16 cellular contexts compared by ENCODE assay signal in genomic region chr5:137560414-137560813, GRCh38.
A peak's percentile ranks its signal among the peaks of the same experiment; 100 is the strongest.
DNase-seq lines count a peak whose midpoint lies in the region; ATAC-seq and TF ChIP-seq lines count a peak whose summit lies in the region.
"Had no signal": no experiment of that assay in that cellular context is flagged by ENCODE, and none has a peak within 500 bp of the region (broad histone marks: within the 10 kb centered on the region; RNA-seq: fewer than 3 reads in every experiment).

No MANE protein-coding gene starts in this region.

- in situ Hi-C loops in mammary epithelial cell (cut with MboI; ENCODE audit: low sequenced_read_pairs in 2 of 2): no loop called here

- CTCF ChIA-PET in PC-3 (lab: Charles Lee): no interaction called here
- CTCF ChIA-PET in mammary epithelial cell (lab: Charles Lee; ENCODE audit: low non-redundant PET): no interaction called here

- no peaks in the 10 kb centered on the region for H4K20me1 ChIP-seq in PC-3 (ENCODE audit: low read length)
- no peaks in the 10 kb centered on the region for H4K20me1 ChIP-seq in mammary epithelial cell (ENCODE audit: insufficient read depth, low read length)
- H4K20me1 ChIP-seq in osteoblast (ENCODE audit: insufficient read depth, low read length): no peaks in the 10 kb centered on the region

- no peaks in the 10 kb centered on the region for H3K9me3 Mint-ChIP-seq in activated naive CD8-positive, alpha-beta T cell treated with anti-CD3 and anti-CD28 coated beads, Interleukin-2, amount 50 U/mL, for 24 hours
- no peaks in the 10 kb centered on the region for H3K9me3 Mint-ChIP-seq in effector memory CD8-positive, alpha-beta T cell

- no peaks in the 10 kb centered on the region for H3K9me2 ChIP-seq in PC-3 (replicated peaks; ENCODE audit: low read length)

- no peaks in the 10 kb centered on the region for H3K9me3 ChIP-seq in PC-3 (ENCODE audit: low read length)
- H3K9me3 ChIP-seq in mammary epithelial cell (replicated peaks; ENCODE audit: insufficient read depth, low read length): no peaks in the 10 kb centered on the region
- H3K9me3 ChIP-seq in osteoblast (ENCODE audit: low read depth, low read length): no peaks in the 10 kb centered on the region

- H3K27ac Mint-ChIP-seq in activated naive CD8-positive, alpha-beta T cell treated with anti-CD3 and anti-CD28 coated beads, Interleukin-2, amount 50 U/mL, for 24 hours: no peak overlapping the region
- no peak overlapping the region for H3K27ac Mint-ChIP-seq in effector memory CD8-positive, alpha-beta T cell

- H3K36me3 Mint-ChIP-seq in activated naive CD8-positive, alpha-beta T cell treated with anti-CD3 and anti-CD28 coated beads, Interleukin-2, amount 50 U/mL, for 24 hours (ENCODE audit: low read depth): no peaks in the 10 kb centered on the region
- no peaks in the 10 kb centered on the region for H3K36me3 Mint-ChIP-seq in effector memory CD8-positive, alpha-beta T cell (ENCODE audit: insufficient read depth)

- POLR2A ChIA-PET in PC-3 (lab: Charles Lee; ENCODE audit: unreplicated experiment): no interaction called here

- peak; percentile 97 for ATAC-seq in PC-3
- no peak for ATAC-seq in activated naive CD8-positive, alpha-beta T cell treated with anti-CD3 and anti-CD28 coated beads, Interleukin-2, amount 50 U/mL, for 24 hours
- ATAC-seq in effector memory CD8-positive, alpha-beta T cell (replicated peaks): no peak
- ATAC-seq: HCT116, SK-N-SH treated with all-trans-retinoic acid at 6 μM for 48 hours had no signal

- peaks cover 4% of the 10 kb centered on the region; the same call in 1 of the 2 replicates for H3K27me3 ChIP-seq in PC-3 (ENCODE audit: low read length)
- no peaks in the 10 kb centered on the region for H3K27me3 ChIP-seq in mammary epithelial cell (ENCODE audit: insufficient read depth, low read length)
- peaks cover 4% of the 10 kb centered on the region for H3K27me3 ChIP-seq in osteoblast (ENCODE audit: insufficient read depth, low read length)

- H3K4me3 ChIP-seq in PC-3 (ENCODE audit: low read length) (no peak overlapping the region), mammary epithelial cell (replicated peaks in 1 of 3; ENCODE audit: insufficient read depth in 1 of 3, low read depth in 2 of 3, low read length in 3 of 3) (no peak overlapping the region), osteoblast (ENCODE audit: insufficient read depth, low read length) (no peak overlapping the region)

- H3K9ac ChIP-seq in PC-3 (ENCODE audit: low read length): no peak overlapping the region
- no peak overlapping the region for H3K9ac ChIP-seq in mammary epithelial cell (ENCODE audit: insufficient read depth, low read length)

- peaks cover 16% of the 10 kb centered on the region for H3K27me3 Mint-ChIP-seq in activated naive CD8-positive, alpha-beta T cell treated with anti-CD3 and anti-CD28 coated beads, Interleukin-2, amount 50 U/mL, for 24 hours
- H3K27me3 Mint-ChIP-seq in effector memory CD8-positive, alpha-beta T cell: peaks cover 27 to 31% of the 10 kb centered on the region in 2 donors

- H3K36me3 ChIP-seq in PC-3 (ENCODE audit: low read depth, low read length) (no peaks in the 10 kb centered on the region), mammary epithelial cell (ENCODE audit: insufficient read depth, low read length) (no peaks in the 10 kb centered on the region), osteoblast (ENCODE audit: insufficient read depth, low read length) (no peaks in the 10 kb centered on the region)

- peak overlapping the region; percentile 53 for H3K4me2 ChIP-seq in PC-3 (ENCODE audit: low read length)
- no peak overlapping the region for H3K4me2 ChIP-seq in mammary epithelial cell (ENCODE audit: insufficient read depth, low read depth, low read length)
- H3K4me2 ChIP-seq in osteoblast (ENCODE audit: insufficient read depth, low read length): no peak overlapping the region

- dilution Hi-C loops in mammary epithelial cell (cut with HindIII; ENCODE audit: low sequenced_read_pairs): no loop called here

- H3K79me2 ChIP-seq in PC-3 (ENCODE audit: low read length) (no peaks in the 10 kb centered on the region), mammary epithelial cell (ENCODE audit: insufficient read depth, low read length) (no peaks in the 10 kb centered on the region), osteoblast (ENCODE audit: insufficient read depth, low read length) (no peaks in the 10 kb centered on the region)

- H3K27ac ChIP-seq in PC-3 (ENCODE audit: low read length) (peak overlapping the region; percentile 40; the same call in 1 of the 2 replicates), mammary epithelial cell (ENCODE audit: insufficient read depth, low read depth, low read length) (no peak overlapping the region), osteoblast (ENCODE audit: low read depth, low read length) (no peak overlapping the region)

- BruUV-seq in PC-3 (replicated peaks; lab: Mats Ljungman, UMichigan): no TSS peak
- no TSS peak for BruUV-seq in mammary epithelial cell (replicated peaks; lab: Mats Ljungman, UMichigan)

- peaks cover 10% of the 10 kb centered on the region for H3K4me1 Mint-ChIP-seq in activated naive CD8-positive, alpha-beta T cell treated with anti-CD3 and anti-CD28 coated beads, Interleukin-2, amount 50 U/mL, for 24 hours
- peaks cover 0 to 3% of the 10 kb centered on the region in 2 donors for H3K4me1 Mint-ChIP-seq in effector memory CD8-positive, alpha-beta T cell (ENCODE audit: low read depth in 2 of 2)

- DNase-seq in ELR (ENCODE audit: low read depth): peak; percentile 74
- DNase-seq in PC-3: peak; percentile 76
- DNase-seq in mammary epithelial cell: peak; percentile 54
- no peak for DNase-seq in osteoblast (ENCODE audit: insufficient read length, low spot score, missing footprints)
- no peak for DNase-seq in activated naive CD8-positive, alpha-beta T cell treated with anti-CD3 and anti-CD28 coated beads, Interleukin-2, amount 50 U/mL, for 24 hours
- no peak for DNase-seq in NCI-H1105 treated with DMSO at 0.1 percent for 48 hours (lab: John Stamatoyannopoulos, UW)
- DNase-seq in stimulated activated CD8-positive, alpha-beta memory T cell treated with anti-CD3 and anti-CD28 coated beads, Interleukin-4, amount 100 ng/mL, for 48 hours: no peak
- DNase-seq in effector memory CD8-positive, alpha-beta T cell: no peak
- DNase-seq: DMS 273 treated with DMSO at 0.1 percent for 48 hours, NCI-H1694, NCI-H2107, NCI-H446, NCI-H748 treated with DMSO at 0.1 percent for 48 hours, SHP77 had no signal

- TF ChIP-seq CTCF in PC-3 (conservative IDR thresholded peaks at IDR 0.05; ENCODE audit: low read depth, low read length) (no peak), mammary epithelial cell (conservative IDR thresholded peaks at IDR 0.05 in 1 of 2, IDR thresholded peaks at IDR 0.05 in 1 of 2; ENCODE audit: extremely low read depth in 1 of 2, insufficient read depth in 1 of 2, low read depth in 1 of 2, low read length in 2 of 2) (no peak), osteoblast (IDR thresholded peaks at IDR 0.05; ENCODE audit: extremely low read depth, low read depth, low read length) (no peak)

- H3K4me1 ChIP-seq in PC-3 (ENCODE audit: insufficient read depth, low read length) (peaks cover 19% of the 10 kb centered on the region), mammary epithelial cell (ENCODE audit: insufficient read depth, low read length) (peaks cover 33% of the 10 kb centered on the region), osteoblast (ENCODE audit: insufficient read depth, low read length) (peaks cover 43% of the 10 kb centered on the region)

- intact Hi-C loops in PC-3 (cut with micrococcal nuclease): loop anchor here (2.0 kb wide), 1 partner anchor 16 kb away; no protein-coding TSS in a partner anchor
- intact Hi-C loops in mammary epithelial cell (cut with micrococcal nuclease): no loop called here

- no peaks in the 10 kb centered on the region for H3F3A ChIP-seq in PC-3 (ENCODE audit: low read length, unreplicated experiment)

- WGBS in mammary epithelial cell (ENCODE audit: low coverage, missing lambda C conversion rate): 75% methylated on average over 5 of the region's 5 CpGs

- H3K4me3 Mint-ChIP-seq in activated naive CD8-positive, alpha-beta T cell treated with anti-CD3 and anti-CD28 coated beads, Interleukin-2, amount 50 U/mL, for 24 hours: no peak overlapping the region
- no peak overlapping the region for H3K4me3 Mint-ChIP-seq in effector memory CD8-positive, alpha-beta T cell

- H2AFZ ChIP-seq in PC-3 (ENCODE audit: low read length): no peak overlapping the region
- H2AFZ ChIP-seq in mammary epithelial cell (ENCODE audit: low read depth, low read length): no peak overlapping the region
- peak overlapping the region; percentile 74 for H2AFZ ChIP-seq in osteoblast (ENCODE audit: low read length)

Comparison
In these comparisons a context has a peak if more than half of its experiments do, and no peak if none do; other contexts are left out.
1. DNase-seq: peak in ELR (single experiment), PC-3 (single experiment) and mammary epithelial cell (single experiment); none in osteoblast (single experiment), activated naive CD8-positive, alpha-beta T cell treated with anti-CD3 and anti-CD28 coated beads, Interleukin-2, amount 50 U/mL, for 24 hours (single experiment), NCI-H1105 treated with DMSO at 0.1 percent for 48 hours (single experiment), stimulated activated CD8-positive, alpha-beta memory T cell treated with anti-CD3 and anti-CD28 coated beads, Interleukin-4, amount 100 ng/mL, for 48 hours (single experiment) and effector memory CD8-positive, alpha-beta T cell (0 of 3).